10 cellular contexts compared by ENCODE assay signal in the genomic region with DNA sequence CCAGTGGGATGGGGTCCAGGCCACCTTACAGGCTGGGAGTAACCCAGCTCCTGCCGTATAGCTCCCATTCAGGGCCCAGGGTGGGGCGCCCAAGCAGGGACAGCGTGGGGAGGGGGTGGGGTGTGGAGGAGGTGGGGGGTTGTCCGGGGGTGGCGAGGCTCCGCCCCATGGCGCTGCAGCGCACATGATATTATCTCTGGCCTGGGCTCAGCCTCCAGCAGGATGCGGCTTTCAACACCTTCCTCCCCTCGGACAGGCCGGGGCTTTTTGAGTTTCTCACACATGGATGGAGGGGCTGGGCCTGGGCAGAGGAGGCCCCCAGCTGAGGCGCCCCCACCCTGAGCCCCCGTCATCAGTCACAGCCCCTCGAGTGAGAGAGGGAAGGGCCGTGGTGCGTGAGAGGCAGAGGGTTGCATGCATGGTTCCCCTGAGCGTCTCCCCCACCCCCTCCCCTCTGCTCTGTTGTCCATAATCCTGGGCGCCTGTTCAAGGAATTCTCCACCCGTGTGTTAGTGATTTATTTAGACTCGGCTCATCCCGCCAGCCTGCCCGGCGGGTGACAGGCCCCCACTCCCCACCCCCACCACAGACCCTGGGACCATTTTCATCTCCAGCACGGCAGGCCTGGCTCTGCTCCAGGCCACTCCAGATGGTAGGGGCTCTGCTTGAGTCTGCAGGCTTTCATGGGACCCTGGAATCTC. TPM values are rescaled to one million over a fixed set of nuclear protein-coding genes. Genes with fewer than 3 reads are reported as not detected.
DNase-seq lines count a peak whose midpoint lies in the region; ATAC-seq and TF ChIP-seq lines count a peak whose summit lies in the region.
"Had no signal": no experiment of that assay in that cellular context is flagged by ENCODE, and none has a peak within 500 bp of the region (broad histone marks: within the 10 kb centered on the region; RNA-seq: fewer than 3 reads in every experiment).

No MANE protein-coding gene starts in this region.

- ATAC-seq in GM19455 (IDR thresholded peaks at IDR 0.05; ENCODE audit: unreplicated experiment): no peak
- no peak for ATAC-seq in HG03025 (IDR thresholded peaks at IDR 0.05; ENCODE audit: low FRiP score, unreplicated experiment)

- H3K4me3 ChIP-seq in fibroblast of the aortic adventitia (ENCODE audit: low read depth, low read length): no peak overlapping the region

- TF ChIP-seq CTCF in fibroblast of the aortic adventitia (IDR thresholded peaks at IDR 0.05; ENCODE audit: insufficient read depth, low read length): no peak

- intact Hi-C loops in posterior vena cava (cut with DNase I): no loop called here

- DNase-seq in GM03348 (ENCODE audit: low spot score): peak; percentile 77
- peak; percentile 90 for DNase-seq in NCI-H69 (lab: John Stamatoyannopoulos, UW)
- peak; percentile 47 for DNase-seq in fibroblast of the aortic adventitia (ENCODE audit: low read depth)
- DNase-seq in posterior vena cava (ENCODE audit: low spot score): peak; percentile 81
- DNase-seq in stimulated activated naive CD4-positive, alpha-beta T cell (lab: John Stamatoyannopoulos, UW): no peak
- DNase-seq: activated B cell treated with CpG ODN at 0.5 μM for 24 hours, cortex of kidney had no signal

RNA-seq across cellular contexts. Expression of a gene that starts 44.9 kb away (rescaled TPM):
- total RNA-seq in fibroblast of the aortic adventitia (ENCODE audit: low replicate concordance) (1.2 TPM in 1 of 2 replicates, not detected in the other), posterior vena cava (10 to 100 TPM; 39.2 to 59.3 TPM)
- total RNA-seq: H4 had no signal

Comparison
In these comparisons a context has a peak if more than half of its experiments do, and no peak if none do; other contexts are left out.
1. DNase-seq: peak in GM03348 (single experiment), NCI-H69 (single experiment), fibroblast of the aortic adventitia (single experiment) and posterior vena cava (single experiment); none in stimulated activated naive CD4-positive, alpha-beta T cell (0 of 6).
2. RNA of a gene that starts 44.9 kb away (total RNA-seq): 39.2 to 59.3 TPM in posterior vena cava; 1.2 TPM in fibroblast of the aortic adventitia; every median in the first group is over 10 times any median in the second.